In the genomic region with DNA sequence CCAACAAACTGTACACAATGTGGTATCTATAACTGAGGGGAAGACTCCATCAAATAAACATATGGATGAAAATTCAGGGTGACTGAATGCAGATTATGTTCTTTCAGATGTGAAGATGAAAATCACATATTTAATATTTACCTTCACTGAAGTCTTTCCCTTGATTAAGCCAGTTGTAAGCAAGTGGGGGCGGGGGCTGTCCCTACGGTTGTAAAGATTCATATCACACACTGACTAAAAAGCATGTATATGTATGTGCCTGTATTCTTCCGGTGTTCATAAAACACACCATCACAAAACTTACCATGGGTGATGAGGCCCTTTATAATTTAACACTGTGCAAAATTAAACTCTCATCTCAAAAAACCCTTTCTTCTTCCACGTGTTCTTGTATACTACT, we compare ENCODE assay signal across 8 cellular contexts. TPM values are rescaled to one million over a fixed set of nuclear protein-coding genes. Genes with fewer than 3 reads are reported as not detected.
DNase-seq lines count a peak whose midpoint lies in the region; ATAC-seq and TF ChIP-seq lines count a peak whose summit lies in the region.

No MANE protein-coding gene starts in this region.

- H3K36me3 ChIP-seq in left ventricle myocardium inferior = no peaks in the 10 kb centered on the region
- no peaks in the 10 kb centered on the region for H3K36me3 ChIP-seq in uterus
- no peaks in the 10 kb centered on the region for H3K36me3 ChIP-seq in Peyer's patch

- intact Hi-C loops in left ventricle myocardium inferior (cut with micrococcal nuclease) (no loop called here), left cardiac atrium (cut with DNase I) (no loop called here), uterus (cut with DNase I; ENCODE audit: low total_unique reads) (no loop called here)

- peak overlapping the region; percentile 83 for H3K4me3 Mint-ChIP-seq in activated naive CD8-positive, alpha-beta T cell treated with anti-CD3 and anti-CD28 coated beads, Interleukin-2, amount 50 U/mL, for 24 hours
- peak overlapping the region; percentile 86 to 92 (median 90) for H3K4me3 Mint-ChIP-seq in nephron

- H3K36me3 Mint-ChIP-seq in activated naive CD8-positive, alpha-beta T cell treated with anti-CD3 and anti-CD28 coated beads, Interleukin-2, amount 50 U/mL, for 24 hours (ENCODE audit: low read depth) = peaks cover 2% of the 10 kb centered on the region
- H3K36me3 Mint-ChIP-seq in nephron (ENCODE audit: low read depth) = no peaks in the 10 kb centered on the region

- H3K27me3 Mint-ChIP-seq in activated naive CD8-positive, alpha-beta T cell treated with anti-CD3 and anti-CD28 coated beads, Interleukin-2, amount 50 U/mL, for 24 hours = no peaks in the 10 kb centered on the region
- H3K27me3 Mint-ChIP-seq in nephron (ENCODE audit: low read depth) = no peaks in the 10 kb centered on the region

- peak overlapping the region; percentile 85 for H3K27ac Mint-ChIP-seq in activated naive CD8-positive, alpha-beta T cell treated with anti-CD3 and anti-CD28 coated beads, Interleukin-2, amount 50 U/mL, for 24 hours
- H3K27ac Mint-ChIP-seq in nephron = peak overlapping the region in 1 of 3 experiments; percentile 67

- H3K4me1 Mint-ChIP-seq in activated naive CD8-positive, alpha-beta T cell treated with anti-CD3 and anti-CD28 coated beads, Interleukin-2, amount 50 U/mL, for 24 hours = peaks cover 35% of the 10 kb centered on the region
- peaks cover 13% of the 10 kb centered on the region for H3K4me1 Mint-ChIP-seq in nephron

- no peak for TF ChIP-seq CTCF in left ventricle myocardium inferior (IDR thresholded peaks at IDR 0.05; ENCODE audit: borderline replicate concordance)
- TF ChIP-seq CTCF in nephron (IDR thresholded peaks at IDR 0.05; ENCODE audit: unreplicated experiment in 3 of 3) = no peak
- no peak for TF ChIP-seq CTCF in uterus (IDR thresholded peaks at IDR 0.05)
- no peak for TF ChIP-seq CTCF in Peyer's patch (IDR thresholded peaks at IDR 0.05)

- no peak overlapping the region for H3K27ac ChIP-seq in left ventricle myocardium inferior (replicated peaks)
- H3K27ac ChIP-seq in uterus = peak overlapping the region in 1 of 2 donors; percentile 80
- H3K27ac ChIP-seq in Peyer's patch = no peak overlapping the region

- H3K27me3 ChIP-seq in left ventricle myocardium inferior (ENCODE audit: low read depth) (no peaks in the 10 kb centered on the region), uterus (no peaks in the 10 kb centered on the region), Peyer's patch (no peaks in the 10 kb centered on the region)

- no peaks in the 10 kb centered on the region for H3K9me3 Mint-ChIP-seq in activated naive CD8-positive, alpha-beta T cell treated with anti-CD3 and anti-CD28 coated beads, Interleukin-2, amount 50 U/mL, for 24 hours
- H3K9me3 Mint-ChIP-seq in nephron = peaks cover 4% of the 10 kb centered on the region

- peaks cover 43% of the 10 kb centered on the region for H3K4me1 ChIP-seq in left ventricle myocardium inferior
- no peaks in the 10 kb centered on the region for H3K4me1 ChIP-seq in uterus
- H3K4me1 ChIP-seq in Peyer's patch = peaks cover 0 to 10% (median 0%) of the 10 kb centered on the region in 4 donors

- DNase-seq in left ventricle myocardium inferior (no peak), left cardiac atrium (no peak), uterus (no peak), Peyer's patch (no peak), DMS 273 treated with DMSO at 0.1 percent for 48 hours (lab: John Stamatoyannopoulos, UW) (no peak)
- DNase-seq in activated naive CD8-positive, alpha-beta T cell treated with anti-CD3 and anti-CD28 coated beads, Interleukin-2, amount 50 U/mL, for 24 hours = peak; percentile 52

- ATAC-seq in left cardiac atrium (no peak), HG03378 (IDR thresholded peaks at IDR 0.05; ENCODE audit: unreplicated experiment) (no peak)
- ATAC-seq in activated naive CD8-positive, alpha-beta T cell treated with anti-CD3 and anti-CD28 coated beads, Interleukin-2, amount 50 U/mL, for 24 hours = peak; percentile 26

- TF ChIP-seq POLR2A in uterus (IDR thresholded peaks at IDR 0.05) (no peak), Peyer's patch (IDR thresholded peaks at IDR 0.05) (no peak)

- no peaks in the 10 kb centered on the region for H3K9me3 ChIP-seq in left ventricle myocardium inferior (replicated peaks)
- no peaks in the 10 kb centered on the region for H3K9me3 ChIP-seq in uterus
- no peaks in the 10 kb centered on the region for H3K9me3 ChIP-seq in Peyer's patch

- peak overlapping the region; percentile 86 for H3K4me3 ChIP-seq in left ventricle myocardium inferior
- H3K4me3 ChIP-seq in uterus = peak overlapping the region; percentile 37 to 75
- peak overlapping the region in 2 of 4 donors; percentile 79 to 96 for H3K4me3 ChIP-seq in Peyer's patch

RNA-seq across cellular contexts. Expression of gene TAB3, which starts 1.3 kb away (rescaled TPM):
- total RNA-seq in left ventricle myocardium inferior (12.6 TPM), left cardiac atrium (10 to 100 TPM; 11.6 to 13.7 TPM), uterus (10 to 100 TPM; 21.2 to 51.2 (median 39.2) TPM), Peyer's patch (10 to 100 TPM; 26.1 to 34.7 (median 27.0) TPM)
